22 cellular contexts compared by ENCODE assay signal in the genomic region with DNA sequence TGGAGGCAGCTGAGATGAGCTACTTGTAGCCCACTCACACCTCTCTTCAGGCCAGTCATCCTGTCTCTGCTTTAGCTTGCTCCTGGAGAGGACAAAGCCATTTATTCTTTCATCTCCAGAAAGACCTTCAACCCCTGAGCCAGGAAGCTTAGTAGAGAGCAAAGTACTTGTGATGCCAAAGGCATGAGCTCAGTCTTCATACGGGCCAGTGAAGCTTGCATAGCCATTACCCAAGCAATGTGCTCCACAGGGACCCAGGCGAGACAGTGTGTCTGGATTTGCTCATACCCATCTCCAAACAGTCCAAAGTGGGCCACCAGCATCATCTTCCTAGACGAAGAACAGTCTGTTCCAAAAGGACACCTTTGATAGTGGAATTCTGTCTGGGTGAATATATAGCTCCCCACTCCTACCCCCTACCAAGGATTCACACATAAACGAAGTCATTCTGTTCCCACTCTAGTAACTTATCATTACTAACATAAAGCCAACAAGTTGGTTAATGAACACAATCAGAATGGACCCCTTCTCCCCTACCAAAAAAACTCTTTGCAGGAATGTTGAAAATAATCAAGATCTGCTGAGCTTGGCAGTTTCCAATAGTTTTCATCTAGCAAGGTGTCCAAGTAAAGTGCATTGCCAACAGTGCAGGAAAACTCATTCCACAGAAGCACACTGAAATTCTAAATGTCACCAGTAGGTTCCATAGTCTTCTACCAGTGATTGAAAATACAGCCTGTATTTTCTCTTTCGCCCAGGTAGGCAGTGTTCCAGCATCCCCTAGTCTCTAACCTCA. TPM values are rescaled to one million over a fixed set of nuclear protein-coding genes. Genes with fewer than 3 reads are reported as not detected.
"Had no signal": no experiment of that assay in that cellular context is flagged by ENCODE, and none has a peak within 500 bp of the region (broad histone marks: within the 10 kb centered on the region; RNA-seq: fewer than 3 reads in every experiment).

No MANE protein-coding gene starts in this region.

- H3K4me3 ChIP-seq: pancreas, spleen, thoracic aorta, upper lobe of right lung had no signal

- DNase-seq: activated CD4-positive, alpha-beta memory T cell treated with anti-CD3 and anti-CD28 coated beads for 36 hours; activated CD4-positive, alpha-beta T cell treated with anti-CD3 and anti-CD28 coated beads for 4 hours; activated CD4-positive, CD25-positive, alpha-beta regulatory T cell; activated effector memory CD4-positive, alpha-beta T cell treated with Interleukin-2 at 50 U/mL for 16 hours; activated naive CD4-positive, alpha-beta T cell treated with anti-CD3 and anti-CD28 coated beads for 36 hours; activated naive CD8-positive, alpha-beta T cell treated with anti-CD3 and anti-CD28 coated beads, Interleukin-2, amount 10 ng/mL, durations not matched to agents 7 days and 5 days; activated T-cell treated with anti-CD3 and anti-CD28 coated beads, Interleukin-2, amount 50 U/mL, for 48 hours; amniotic stem cell; cortex of kidney; left cardiac atrium; nephron progenitor cell; pancreas; spleen; stimulated activated CD4-positive, alpha-beta T cell treated with anti-CD3 and anti-CD28 coated beads, Interleukin-4, amount 100 ng/mL, for 24 hours; stimulated activated naive CD4-positive, alpha-beta T cell treated with Interleukin-2 at 50 U/mL for 16 hours; T-helper 17 cell; upper lobe of right lung had no signal

- H3K4me1 ChIP-seq: pancreas, spleen, upper lobe of right lung had no signal

- H3K36me3 ChIP-seq: pancreas, spleen, thoracic aorta, upper lobe of right lung had no signal

- ATAC-seq: pancreas, T-helper 17 cell, upper lobe of right lung had no signal

- H3K27me3 ChIP-seq: upper lobe of right lung had no signal

- H3K27ac ChIP-seq: pancreas, spleen, thoracic aorta, upper lobe of right lung had no signal

- H3K9me3 ChIP-seq: pancreas, spleen, thoracic aorta, upper lobe of right lung had no signal

RNA-seq across cellular contexts. Expression of gene TNMD, which starts 6.7 kb away (rescaled TPM):
- total RNA-seq: activated CD4-positive, alpha-beta memory T cell treated with anti-CD3 and anti-CD28 coated beads for 36 hours; activated naive CD4-positive, alpha-beta T cell treated with anti-CD3 and anti-CD28 coated beads for 36 hours; activated naive CD8-positive, alpha-beta T cell treated with anti-CD3 and anti-CD28 coated beads, Interleukin-2, amount 10 ng/mL, durations not matched to agents 7 days and 5 days; cerebellum; frontal cortex; mononuclear cell; pulmonary artery endothelial cell; T-helper 17 cell; thoracic aorta; upper lobe of right lung had no signal

RNA-seq across cellular contexts. Expression of gene SRPX2, which starts 52.5 kb away (rescaled TPM):
- total RNA-seq: activated CD4-positive, alpha-beta memory T cell treated with anti-CD3 and anti-CD28 coated beads for 36 hours; activated naive CD4-positive, alpha-beta T cell treated with anti-CD3 and anti-CD28 coated beads for 36 hours; activated naive CD8-positive, alpha-beta T cell treated with anti-CD3 and anti-CD28 coated beads, Interleukin-2, amount 10 ng/mL, durations not matched to agents 7 days and 5 days; mononuclear cell; T-helper 17 cell had no signal
